Comparison of ENCODE assay signal across 1 cellular context in genomic region chr2:28085183-28085582, GRCh38.
TF ChIP-seq lines count a peak whose summit lies in the region.

No MANE protein-coding gene starts in this region.

TF ChIP-seq in GM12878, 131 proteins besides CTCF, POLR2A, EP300 and RAD21 (continued from another document):
- TF ChIP-seq ZBTB40 (IDR thresholded peaks at IDR 0.05; ENCODE audit: borderline replicate concordance) (no peak), CHD1 (IDR thresholded peaks at IDR 0.05; ENCODE audit: low read depth, low read length) (no peak), ZZZ3 (IDR thresholded peaks at IDR 0.05; ENCODE audit: control insufficient read depth, insufficient read length, low read depth) (no peak), SUPT20H (IDR thresholded peaks at IDR 0.05; ENCODE audit: borderline replicate concordance, control insufficient read depth, low read depth, low read length) (no peak), ZNF274 (IDR thresholded peaks at IDR 0.05; ENCODE audit: insufficient read depth, insufficient read length) (no peak), RB1 (IDR thresholded peaks at IDR 0.05; ENCODE audit: borderline replicate concordance) (no peak), NR2F1 (conservative IDR thresholded peaks at IDR 0.05) (no peak), RELB (IDR thresholded peaks at IDR 0.05; ENCODE audit: low read depth) (no peak)
